Comparison of ENCODE assay signal across 1 cellular context in genomic region chr17:74610108-74610507, GRCh38.
TF ChIP-seq lines count a peak whose summit lies in the region.

No MANE protein-coding gene starts in this region.

TF ChIP-seq in GM23338, 12 proteins besides CTCF, POLR2A, EP300 and RAD21 (continued from another document):
- TF ChIP-seq ZNF462 (CRISPR knock-in tag; IDR thresholded peaks at IDR 0.05) (peak; percentile 77; the same call in 1 of the 2 replicates), CREB1 (CRISPR knock-in tag; IDR thresholded peaks at IDR 0.05; ENCODE audit: low read depth) (no peak)
